ENCODE assay signal across 8 cellular contexts in genomic region chr11:45805305-45806071, GRCh38. TPM values are rescaled to one million over a fixed set of nuclear protein-coding genes. Genes with fewer than 3 reads are reported as not detected.
DNase-seq lines count a peak whose midpoint lies in the region; ATAC-seq and TF ChIP-seq lines count a peak whose summit lies in the region.

No MANE protein-coding gene starts in this region.

- peak overlapping the region; percentile 90 for H3K4me3 ChIP-seq in GM06990 (replicated peaks; ENCODE audit: low read depth, low read length)
- peak overlapping the region; percentile 52 for H3K4me3 ChIP-seq in RWPE2 (ENCODE audit: severe bottlenecking)
- H3K4me3 ChIP-seq in upper lobe of right lung = peak overlapping the region; percentile 78

- H3K27me3 Mint-ChIP-seq in effector memory CD8-positive, alpha-beta T cell = no peaks in the 10 kb centered on the region
- no peaks in the 10 kb centered on the region for H3K27me3 Mint-ChIP-seq in mesothelial cell of epicardium (ENCODE audit: low read depth)

- peak overlapping the region; percentile 43 for H3K27ac ChIP-seq in 22Rv1
- peak overlapping the region; percentile 47 for H3K27ac ChIP-seq in RWPE2 (ENCODE audit: poor library complexity, severe bottlenecking)
- peak overlapping the region; percentile 91 for H3K27ac ChIP-seq in upper lobe of right lung

- peaks cover 39 to 45% of the 10 kb centered on the region in 2 donors for H3K4me1 Mint-ChIP-seq in effector memory CD8-positive, alpha-beta T cell (ENCODE audit: low read depth in 2 of 2)
- H3K4me1 Mint-ChIP-seq in mesothelial cell of epicardium = peaks cover 33% of the 10 kb centered on the region

- H3K36me3 ChIP-seq in GM06990 (ENCODE audit: control insufficient read depth, insufficient read depth, low read length) (no peaks in the 10 kb centered on the region; the same call in 1 of the 2 replicates), RWPE2 (ENCODE audit: low read depth) (peaks cover 19% of the 10 kb centered on the region), upper lobe of right lung (peaks cover 10% of the 10 kb centered on the region)

- ATAC-seq in HG03064 (IDR thresholded peaks at IDR 0.05; ENCODE audit: low read depth, unreplicated experiment) (peak; percentile 21), RWPE2 (ENCODE audit: low read depth) (peak; percentile 47), upper lobe of right lung (peak; percentile 51)
- peak; percentile 38 for ATAC-seq in effector memory CD8-positive, alpha-beta T cell (replicated peaks)

- H3K4me1 ChIP-seq in RWPE2 (ENCODE audit: insufficient read depth, poor library complexity, severe bottlenecking) (peaks cover 11% of the 10 kb centered on the region), upper lobe of right lung (peaks cover 40% of the 10 kb centered on the region)

- TF ChIP-seq CTCF in 22Rv1 (IDR thresholded peaks at IDR 0.05) (no peak), GM06990 (IDR thresholded peaks at IDR 0.05; ENCODE audit: insufficient read depth, low read length, poor library complexity, severe bottlenecking) (no peak), RWPE2 (IDR thresholded peaks at IDR 0.05; ENCODE audit: poor library complexity, severe bottlenecking) (no peak), mesothelial cell of epicardium (IDR thresholded peaks at IDR 0.05; ENCODE audit: unreplicated experiment) (no peak), upper lobe of right lung (IDR thresholded peaks at IDR 0.05) (no peak)

- H3K4me3 Mint-ChIP-seq in effector memory CD8-positive, alpha-beta T cell = peak overlapping the region; percentile 91 to 97
- peak overlapping the region; percentile 96 for H3K4me3 Mint-ChIP-seq in mesothelial cell of epicardium

- peaks cover 13% of the 10 kb centered on the region for H3K36me3 Mint-ChIP-seq in effector memory CD8-positive, alpha-beta T cell (ENCODE audit: insufficient read depth)
- peaks cover 2% of the 10 kb centered on the region for H3K36me3 Mint-ChIP-seq in mesothelial cell of epicardium

- H3K9me3 Mint-ChIP-seq in effector memory CD8-positive, alpha-beta T cell = no peaks in the 10 kb centered on the region
- no peaks in the 10 kb centered on the region for H3K9me3 Mint-ChIP-seq in mesothelial cell of epicardium

- no peaks in the 10 kb centered on the region for H3K27me3 ChIP-seq in GM06990 (replicated peaks; ENCODE audit: control insufficient read depth, insufficient read depth, low read length)
- H3K27me3 ChIP-seq in RWPE2 (ENCODE audit: insufficient read depth, poor library complexity, severe bottlenecking) = no peaks in the 10 kb centered on the region
- H3K27me3 ChIP-seq in upper lobe of right lung = no peaks in the 10 kb centered on the region

- H3K9me3 ChIP-seq in RWPE2 (ENCODE audit: severe bottlenecking) (no peaks in the 10 kb centered on the region), upper lobe of right lung (no peaks in the 10 kb centered on the region)

- intact Hi-C loops in upper lobe of right lung (cut with DNase I) = no loop called here

- H3K27ac Mint-ChIP-seq in effector memory CD8-positive, alpha-beta T cell = peak overlapping the region; percentile 91
- H3K27ac Mint-ChIP-seq in mesothelial cell of epicardium = peak overlapping the region; percentile 91

- DNase-seq in GM06990 (ENCODE audit: extremely low read depth, insufficient read length) (no peak), RWPE2 (ENCODE audit: low spot score) (no peak), mesothelial cell of epicardium (ENCODE audit: low spot score in 2 of 2, unreplicated experiment in 2 of 2) (peak in 1 of 2 experiments; percentile 42), upper lobe of right lung (peak; percentile 72), NAMALWA (ENCODE audit: low spot score) (no peak)
- no peak for DNase-seq in effector memory CD8-positive, alpha-beta T cell

RNA-seq across cellular contexts. Expression of gene SLC35C1, which starts 0.5 kb away (rescaled TPM):
- total RNA-seq in mesothelial cell of epicardium (13.2 to 14.6 TPM (median 14.5 TPM) in 3 replicates), upper lobe of right lung (25.1 TPM)

RNA-seq across cellular contexts. Expression of gene CRY2, which starts 41.8 kb away (rescaled TPM):
- total RNA-seq in mesothelial cell of epicardium (33.8 to 35.9 TPM (median 34.3 TPM) in 3 replicates), upper lobe of right lung (54.2 TPM)
